In genomic region chr10:103889121-103889720, GRCh38 we compare ENCODE assay signal across 9 cellular contexts. TPM values are rescaled to one million over a fixed set of nuclear protein-coding genes. Genes with fewer than 3 reads are reported as not detected.
DNase-seq lines count a peak whose midpoint lies in the region; ATAC-seq and TF ChIP-seq lines count a peak whose summit lies in the region.
"Had no signal": no experiment of that assay in that cellular context is flagged by ENCODE, and none has a peak within 500 bp of the region (broad histone marks: within the 10 kb centered on the region; RNA-seq: fewer than 3 reads in every experiment).

No MANE protein-coding gene starts in this region.

- 42 to 71% methylated on average over 2 of the region's 2 CpGs for WGBS in gastroesophageal sphincter (ENCODE audit: low coverage in 1 of 2), 2 donors

- H3K27me3 ChIP-seq in Caco-2 (replicated peaks; ENCODE audit: control insufficient read depth, insufficient read depth, low read length) = no peaks in the 10 kb centered on the region
- H3K27me3 ChIP-seq in gastroesophageal sphincter = no peaks in the 10 kb centered on the region
- H3K27me3 ChIP-seq in skeletal muscle tissue (ENCODE audit: control insufficient read depth in 3 of 3, insufficient read depth in 3 of 3, low read length in 3 of 3) = no peaks in the 10 kb centered on the region

- TF ChIP-seq CTCF in Caco-2 (IDR thresholded peaks at IDR 0.05; ENCODE audit: insufficient read depth in 1 of 2, low read depth in 1 of 2, low read length in 1 of 2, severe bottlenecking in 1 of 2, unreplicated experiment in 1 of 2) (no peak), gastroesophageal sphincter (IDR thresholded peaks at IDR 0.05) (no peak)

- H3K4me1 Mint-ChIP-seq in Caco-2 (ENCODE audit: low read depth, unreplicated experiment) = peaks cover 20% of the 10 kb centered on the region
- peaks cover 56% of the 10 kb centered on the region for H3K4me1 Mint-ChIP-seq in activated CD4-positive, alpha-beta memory T cell treated with anti-CD3 and anti-CD28 coated beads for 36 hours (ENCODE audit: low read depth)

- H3K9ac ChIP-seq in skeletal muscle tissue (ENCODE audit: low read depth in 1 of 3, low read length in 3 of 3) = peak overlapping the region in 1 of 3 donors; percentile 17

- DNase-seq in Caco-2 (no peak), GM19238 (ENCODE audit: insufficient read length, low spot score) (no peak), islet precursor cell (no peak), CD1c-positive myeloid dendritic cell (ENCODE audit: extremely low spot score) (no peak)
- no peak for DNase-seq in activated CD4-positive, alpha-beta memory T cell treated with anti-CD3 and anti-CD28 coated beads for 36 hours
- DNase-seq: activated CD4-positive, CD25-positive, alpha-beta regulatory T cell treated with anti-CD3 and anti-CD28 coated beads, Interleukin-2, amount 50 U/mL, for 72 hours had no signal

- H3K27me3 Mint-ChIP-seq in Caco-2 (ENCODE audit: insufficient read depth, unreplicated experiment) = no peaks in the 10 kb centered on the region
- H3K27me3 Mint-ChIP-seq in activated CD4-positive, alpha-beta memory T cell treated with anti-CD3 and anti-CD28 coated beads for 36 hours = no peaks in the 10 kb centered on the region

- peaks cover 12% of the 10 kb centered on the region for H3K36me3 Mint-ChIP-seq in Caco-2 (ENCODE audit: insufficient read depth, unreplicated experiment)
- H3K36me3 Mint-ChIP-seq in activated CD4-positive, alpha-beta memory T cell treated with anti-CD3 and anti-CD28 coated beads for 36 hours = peaks cover 31% of the 10 kb centered on the region

- CTCF ChIA-PET in Caco-2 (lab: Charles Lee) = interaction anchor here (0.6 to 1.9 kb wide), 7 partner anchors 10 to 317 kb away, joined by 3 to 11 read pairs (median 4); partner anchors contain the start of gene SFR1
- CTCF ChIA-PET in activated CD4-positive, alpha-beta memory T cell treated with anti-CD3 and anti-CD28 coated beads for 36 hours (lab: Charles Lee) = interaction anchor here (0.7 to 4.7 kb wide), 11 partner anchors 8 to 385 kb away, joined by 3 to 30 read pairs (median 4); partner anchors contain the start of gene SFR1

- H3K27ac ChIP-seq in gastroesophageal sphincter (peak overlapping the region; percentile 74 to 77 (median 75)), skeletal muscle tissue (ENCODE audit: low read depth, low read length) (peak overlapping the region; percentile 80)

- H3K9me3 Mint-ChIP-seq in Caco-2 (ENCODE audit: unreplicated experiment) = no peaks in the 10 kb centered on the region
- H3K9me3 Mint-ChIP-seq in activated CD4-positive, alpha-beta memory T cell treated with anti-CD3 and anti-CD28 coated beads for 36 hours = no peaks in the 10 kb centered on the region

- BruUV-seq in Caco-2 (replicated peaks; lab: Mats Ljungman, UMichigan) = no TSS peak

- TF ChIP-seq POLR2A in gastroesophageal sphincter (IDR thresholded peaks at IDR 0.05) = no peak

- H3K36me3 ChIP-seq in Caco-2 (ENCODE audit: control insufficient read depth, insufficient read depth, low read length) (peaks cover 3% of the 10 kb centered on the region; the same call in 1 of the 2 replicates), gastroesophageal sphincter (peaks cover 0 to 44% of the 10 kb centered on the region in 2 donors), skeletal muscle tissue (ENCODE audit: control insufficient read depth in 3 of 3, insufficient read depth in 3 of 3, low read length in 3 of 3) (peaks cover 9 to 36% (median 13%) of the 10 kb centered on the region in 3 donors)

- H3K9me3 ChIP-seq in Caco-2 = no peaks in the 10 kb centered on the region
- no peaks in the 10 kb centered on the region for H3K9me3 ChIP-seq in gastroesophageal sphincter
- no peaks in the 10 kb centered on the region for H3K9me3 ChIP-seq in skeletal muscle tissue (ENCODE audit: control insufficient read depth in 3 of 3, low read length in 3 of 3)

- H3K4me3 Mint-ChIP-seq in Caco-2 (ENCODE audit: unreplicated experiment) = no peak overlapping the region
- no peak overlapping the region for H3K4me3 Mint-ChIP-seq in activated CD4-positive, alpha-beta memory T cell treated with anti-CD3 and anti-CD28 coated beads for 36 hours

- peak overlapping the region; percentile 60 for H3K27ac Mint-ChIP-seq in Caco-2 (ENCODE audit: unreplicated experiment)
- peak overlapping the region; percentile 80 for H3K27ac Mint-ChIP-seq in activated CD4-positive, alpha-beta memory T cell treated with anti-CD3 and anti-CD28 coated beads for 36 hours

- ATAC-seq in gastroesophageal sphincter (no peak), HG02884 (IDR thresholded peaks at IDR 0.05; ENCODE audit: unreplicated experiment) (no peak)

- H3K4me1 ChIP-seq in Caco-2 = peaks cover 29% of the 10 kb centered on the region
- peaks cover 14 to 50% (median 21%) of the 10 kb centered on the region in 3 donors for H3K4me1 ChIP-seq in gastroesophageal sphincter
- H3K4me1 ChIP-seq in skeletal muscle tissue (ENCODE audit: control insufficient read depth in 3 of 3, insufficient read depth in 3 of 3, low read length in 3 of 3) = peaks cover 22 to 28% (median 23%) of the 10 kb centered on the region in 3 donors

- POLR2A ChIA-PET in Caco-2 (lab: Charles Lee) = interaction anchor here (0.5 to 1.0 kb wide), 2 partner anchors 29 to 231 kb away, joined by 3 to 4 read pairs; partner anchors contain the start of gene STN1
- POLR2A ChIA-PET in activated CD4-positive, alpha-beta memory T cell treated with anti-CD3 and anti-CD28 coated beads for 36 hours (lab: Charles Lee) = interaction anchor here (1.3 to 2.1 kb wide), 3 partner anchors 18 to 232 kb away, joined by 4 to 9 read pairs (median 4); partner anchors contain the start of gene SFR1

- no peak overlapping the region for H3K4me3 ChIP-seq in Caco-2 (ENCODE audit: low read depth, low read length)
- no peak overlapping the region for H3K4me3 ChIP-seq in gastroesophageal sphincter
- no peak overlapping the region for H3K4me3 ChIP-seq in skeletal muscle tissue (ENCODE audit: low read length in 3 of 3)

- intact Hi-C loops in Caco-2 (cut with micrococcal nuclease; ENCODE audit: unreplicated experiment) = loop anchor here (2.0 to 5.0 kb wide), 4 partner anchors 78 to 462 kb away; partner anchors contain the start of gene SLK
- intact Hi-C loops in activated CD4-positive, alpha-beta memory T cell treated with anti-CD3 and anti-CD28 coated beads for 36 hours (cut with micrococcal nuclease) = loop anchor here (5.0 kb wide), 2 partner anchors 33 to 138 kb away; no protein-coding TSS in a partner anchor

- TF ChIP-seq EP300 in gastroesophageal sphincter (IDR thresholded peaks at IDR 0.05) = no peak

RNA-seq across cellular contexts. Expression of gene STN1, which starts 28.8 kb away (rescaled TPM):
- 15.9 and 16.1 TPM in 2 replicates for total RNA-seq in Caco-2 (2022)
- total RNA-seq in activated CD4-positive, alpha-beta memory T cell treated with anti-CD3 and anti-CD28 coated beads for 36 hours = 10 to 100 TPM; 56.1 to 57.0 TPM
- 10 to 100 TPM; 17.1 to 31.6 (median 29.6) TPM for total RNA-seq in gastroesophageal sphincter
- 20.9 TPM for total RNA-seq in skeletal muscle tissue

RNA-seq across cellular contexts. Expression of gene SH3PXD2A, which starts 33.8 kb away (rescaled TPM):
- total RNA-seq in Caco-2 (2022) (6.3 and 7.5 TPM in 2 replicates), gastroesophageal sphincter (10 to 100 TPM; 31.2 to 65.2 (median 39.5) TPM), skeletal muscle tissue (30.3 TPM)
- total RNA-seq in activated CD4-positive, alpha-beta memory T cell treated with anti-CD3 and anti-CD28 coated beads for 36 hours = 10 to 100 TPM in 1 of 2 experiments, 1 to 10 TPM in 1; 10.0 to 10.3 TPM
